29 cellular contexts compared by ENCODE assay signal in genomic region chr12:39897315-39897714, GRCh38.
"Had no signal": no experiment of that assay in that cellular context is flagged by ENCODE, and none has a peak within 500 bp of the region (broad histone marks: within the 10 kb centered on the region; RNA-seq: fewer than 3 reads in every experiment).

No MANE protein-coding gene starts in this region.

- H3K27ac ChIP-seq: brain microvascular endothelial cell, esophagus muscularis mucosa, gastroesophageal sphincter, VCaP had no signal

- ATAC-seq: activated CD8-positive, alpha-beta T cell treated with anti-CD3 and anti-CD28 coated beads for 36 hours; activated T-cell treated with anti-CD3 and anti-CD28 coated beads, Interleukin-2, amount 50 U/mL, for 4 hours; activated T-helper 17 cell treated with anti-CD3 and anti-CD28 coated beads, Interleukin-2, amount 50 U/mL, for 72 hours; effector memory CD8-positive, alpha-beta T cell; gastroesophageal sphincter; WTC11 had no signal

- H3K27me3 ChIP-seq: brain microvascular endothelial cell, esophagus muscularis mucosa, gastroesophageal sphincter had no signal

- H3K9me3 ChIP-seq: esophagus muscularis mucosa, gastroesophageal sphincter had no signal

- FAIRE-seq: astrocyte, bronchial epithelial cell, TTC549 had no signal

- H3K4me3 ChIP-seq: esophagus muscularis mucosa, gastroesophageal sphincter had no signal

- DNase-seq: activated CD4-positive, alpha-beta T cell treated with anti-CD3 and anti-CD28 coated beads for 1 hour; activated CD4-positive, alpha-beta T cell treated with anti-CD3 and anti-CD28 coated beads for 4 hours; activated CD4-positive, alpha-beta T cell treated with anti-CD3 and anti-CD28 coated beads, Interleukin-2, amount 10 ng/mL, durations not matched to agents 7 days and 5 days; activated CD4-positive, alpha-beta T cell treated with anti-CD3 and anti-CD28 coated beads, Interleukin-2, amount 50 U/mL, for 48 hours; activated CD8-positive, alpha-beta memory T cell treated with anti-CD3 and anti-CD28 coated beads for 24 hours; activated CD8-positive, alpha-beta T cell treated with anti-CD3 and anti-CD28 coated beads for 36 hours; activated effector memory CD4-positive, alpha-beta T cell treated with Interleukin-2 at 50 U/mL for 16 hours; activated gamma-delta T cell treated with Interleukin-2 at 50 U/mL for 16 hours; activated naive CD4-positive, alpha-beta T cell treated with anti-CD3 and anti-CD28 coated beads, Interleukin-2, amount 50 U/mL, for 16 hours; activated naive CD4-positive, alpha-beta T cell treated with Interleukin-2 at 50 U/mL for 16 hours; activated T-cell treated with anti-CD3 and anti-CD28 coated beads, Interleukin-2, amount 50 U/mL, for 4 hours; amniotic stem cell; anterior cingulate cortex; brain microvascular endothelial cell; caudate nucleus; cortex of kidney; dermis blood vessel endothelial cell; effector CD4-positive, alpha-beta T cell; effector memory CD8-positive, alpha-beta T cell; foreskin melanocyte; T-helper 2 cell had no signal

- H3K4me1 ChIP-seq: esophagus muscularis mucosa, gastroesophageal sphincter had no signal

- H3K36me3 ChIP-seq: brain microvascular endothelial cell, esophagus muscularis mucosa, gastroesophageal sphincter had no signal
